Comparison of ENCODE assay signal across 13 cellular contexts in genomic region chr13:53198017-53198416, GRCh38.
DNase-seq lines count a peak whose midpoint lies in the region; ATAC-seq and TF ChIP-seq lines count a peak whose summit lies in the region.
"Had no signal": no experiment of that assay in that cellular context is flagged by ENCODE, and none has a peak within 500 bp of the region (broad histone marks: within the 10 kb centered on the region; RNA-seq: fewer than 3 reads in every experiment).

No MANE protein-coding gene starts in this region.

- H3K36me3 Mint-ChIP-seq in glutamatergic neuron (ENCODE audit: unreplicated experiment), result no peaks in the 10 kb centered on the region

- H3K4me3 Mint-ChIP-seq in glutamatergic neuron (ENCODE audit: unreplicated experiment), result peak overlapping the region; percentile 41
- H3K4me3 Mint-ChIP-seq: activated CD4-positive, alpha-beta T cell treated with anti-CD3 and anti-CD28 coated beads, Interleukin-2, amount 10 ng/mL, durations not matched to agents 24 days and 14 days; CD8-positive, alpha-beta memory T cell; stimulated activated naive CD8-positive, alpha-beta T cell treated with anti-CD3 and anti-CD28 coated beads, Interleukin-15, Interleukin-2, amounts not matched to agents 100 ng/mL and 50 ng/mL, for 24 hours; T-helper 1 cell treated with Interleukin-12 subunit alpha and Interleukin-12 subunit beta and Interleukin-4 antibody, amounts not matched to agents 30 μg/mL and 1 μg/mL, for 36 hours had no signal

- H3K27me3 Mint-ChIP-seq in glutamatergic neuron (ENCODE audit: unreplicated experiment), result peaks cover 2% of the 10 kb centered on the region

- peak; percentile 52 for DNase-seq in NCI-H526 treated with DMSO at 0.1 percent for 48 hours (lab: John Stamatoyannopoulos, UW)
- DNase-seq in glutamatergic neuron, result no peak
- DNase-seq in GF-D8 (lab: John Stamatoyannopoulos, UW), result no peak
- DNase-seq: activated CD4-positive, alpha-beta T cell treated with anti-CD3 and anti-CD28 coated beads, Interleukin-2, amount 10 ng/mL, durations not matched to agents 24 days and 14 days; CD8-positive, alpha-beta memory T cell; dermis blood vessel endothelial cell had no signal

- peaks cover 30% of the 10 kb centered on the region for H3K4me1 Mint-ChIP-seq in glutamatergic neuron (ENCODE audit: low read depth, unreplicated experiment)
- H3K4me1 Mint-ChIP-seq: activated CD4-positive, alpha-beta T cell treated with anti-CD3 and anti-CD28 coated beads, Interleukin-2, amount 10 ng/mL, durations not matched to agents 24 days and 14 days had no signal

- H3K9me3 Mint-ChIP-seq in glutamatergic neuron (ENCODE audit: unreplicated experiment), result peaks cover 10% of the 10 kb centered on the region
- H3K9me3 Mint-ChIP-seq: activated CD4-positive, alpha-beta T cell treated with anti-CD3 and anti-CD28 coated beads, Interleukin-2, amount 10 ng/mL, durations not matched to agents 24 days and 14 days; stimulated activated naive CD8-positive, alpha-beta T cell treated with anti-CD3 and anti-CD28 coated beads, Interleukin-15, Interleukin-2, amounts not matched to agents 100 ng/mL and 50 ng/mL, for 24 hours had no signal

- no peak overlapping the region for H3K27ac ChIP-seq in C4-2B
- H3K27ac ChIP-seq: neutrophil had no signal

- peak; percentile 15 for ATAC-seq in GM18868 (IDR thresholded peaks at IDR 0.05; ENCODE audit: unreplicated experiment)
- no peak for ATAC-seq in GM18517 (IDR thresholded peaks at IDR 0.05; ENCODE audit: unreplicated experiment)
- ATAC-seq in GM19351 (IDR thresholded peaks at IDR 0.05; ENCODE audit: unreplicated experiment), result no peak

- TF ChIP-seq CTCF in C4-2B (conservative IDR thresholded peaks at IDR 0.05) (0 out of 2 replicates have a peak, but pooled peaks have one; percentile 12), glutamatergic neuron (IDR thresholded peaks at IDR 0.05; ENCODE audit: partially characterized antibody, unreplicated experiment) (no peak)

- peak overlapping the region; percentile 31 for H3K27ac Mint-ChIP-seq in glutamatergic neuron (ENCODE audit: unreplicated experiment)
- H3K27ac Mint-ChIP-seq: activated CD4-positive, alpha-beta T cell treated with anti-CD3 and anti-CD28 coated beads, Interleukin-2, amount 10 ng/mL, durations not matched to agents 24 days and 14 days; CD8-positive, alpha-beta memory T cell; stimulated activated naive CD8-positive, alpha-beta T cell treated with anti-CD3 and anti-CD28 coated beads, Interleukin-15, Interleukin-2, amounts not matched to agents 100 ng/mL and 50 ng/mL, for 24 hours; T-helper 1 cell treated with Interleukin-12 subunit alpha and Interleukin-12 subunit beta and Interleukin-4 antibody, amounts not matched to agents 30 μg/mL and 1 μg/mL, for 36 hours had no signal
